24 cellular contexts compared by ENCODE assay signal in the genomic region with DNA sequence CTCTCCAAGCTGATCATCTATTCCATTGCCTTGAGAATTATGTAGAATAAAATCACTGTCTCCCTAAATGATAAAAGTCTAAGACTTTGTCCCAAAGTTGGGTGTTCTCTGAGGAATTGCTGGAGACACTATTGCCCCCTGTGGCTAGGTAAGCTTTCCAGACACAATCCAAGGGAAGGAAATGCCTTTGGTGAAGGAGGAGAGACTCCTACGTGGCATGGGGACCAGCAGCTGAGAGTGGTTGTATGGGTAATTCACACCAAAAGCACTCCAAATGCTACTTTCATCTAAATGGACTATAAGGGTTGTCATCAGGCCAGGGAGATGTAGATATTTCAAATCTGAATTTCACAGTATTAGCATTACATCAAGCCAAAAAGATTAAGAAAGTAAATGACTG.
"Had no signal": no experiment of that assay in that cellular context is flagged by ENCODE, and none has a peak within 500 bp of the region (broad histone marks: within the 10 kb centered on the region; RNA-seq: fewer than 3 reads in every experiment).

No MANE protein-coding gene starts in this region.

- H3K9me3 Mint-ChIP-seq: activated T-helper 17 cell treated with anti-CD3 and anti-CD28 coated beads, Interleukin-2, amount 50 U/mL, for 72 hours had no signal

- H3K27ac Mint-ChIP-seq: activated T-helper 17 cell treated with anti-CD3 and anti-CD28 coated beads, Interleukin-2, amount 50 U/mL, for 72 hours; naive thymus-derived CD4-positive, alpha-beta T cell had no signal

- H3K36me3 ChIP-seq: esophagus squamous epithelium, gastrocnemius medialis, heart left ventricle, neutrophil, suprapubic skin, upper lobe of right lung had no signal

- H3K27ac ChIP-seq: esophagus squamous epithelium, gastrocnemius medialis, heart left ventricle, neutrophil, suprapubic skin, upper lobe of right lung, VCaP had no signal

- H3K27me3 ChIP-seq: esophagus squamous epithelium, gastrocnemius medialis, heart left ventricle, suprapubic skin, upper lobe of right lung had no signal

- H3K4me1 Mint-ChIP-seq: activated T-helper 17 cell treated with anti-CD3 and anti-CD28 coated beads, Interleukin-2, amount 50 U/mL, for 72 hours; naive thymus-derived CD4-positive, alpha-beta T cell had no signal

- H3K4me1 ChIP-seq: gastrocnemius medialis, upper lobe of right lung had no signal

- ATAC-seq: activated T-helper 17 cell treated with anti-CD3 and anti-CD28 coated beads, Interleukin-2, amount 50 U/mL, for 72 hours; gastrocnemius medialis; heart left ventricle; left lobe of liver; mucosa of descending colon; naive thymus-derived CD4-positive, alpha-beta T cell; stimulated activated naive CD8-positive, alpha-beta T cell treated with anti-CD3 and anti-CD28 coated beads, Interleukin-15, Interleukin-2, amounts not matched to agents 100 U/mL and 50 U/mL, for 24 hours; upper lobe of right lung had no signal

- H3K36me3 Mint-ChIP-seq: naive thymus-derived CD4-positive, alpha-beta T cell had no signal

- FAIRE-seq: bronchial epithelial cell, islet of Langerhans had no signal

- H3K4me3 ChIP-seq: esophagus squamous epithelium, gastrocnemius medialis, heart left ventricle, mucosa of descending colon, suprapubic skin, upper lobe of right lung had no signal

- H3K9me3 ChIP-seq: esophagus squamous epithelium, gastrocnemius medialis, heart left ventricle, mucosa of descending colon, neutrophil, suprapubic skin, upper lobe of right lung had no signal

- DNase-seq: activated CD4-positive, alpha-beta T cell treated with anti-CD3 and anti-CD28 coated beads for 1 hour; activated CD4-positive, alpha-beta T cell treated with anti-CD3 and anti-CD28 coated beads, Interleukin-2, amount 50 U/mL, for 4 hours; activated naive CD4-positive, alpha-beta T cell treated with Interleukin-2 at 50 U/mL for 16 hours; activated T-cell treated with anti-CD3 and anti-CD28 coated beads for 4 hours; aorta; esophagus squamous epithelium; gastrocnemius medialis; heart left ventricle; mammary epithelial cell; mucosa of descending colon; naive thymus-derived CD4-positive, alpha-beta T cell; posterior cingulate gyrus; small intestine; stimulated activated naive CD8-positive, alpha-beta T cell treated with anti-CD3 and anti-CD28 coated beads, Interleukin-15, Interleukin-2, amounts not matched to agents 100 U/mL and 50 U/mL, for 24 hours; T-helper 1 cell; T1000; upper lobe of right lung had no signal

- H3K4me3 Mint-ChIP-seq: activated T-helper 17 cell treated with anti-CD3 and anti-CD28 coated beads, Interleukin-2, amount 50 U/mL, for 72 hours; naive thymus-derived CD4-positive, alpha-beta T cell had no signal
